In the genomic region with DNA sequence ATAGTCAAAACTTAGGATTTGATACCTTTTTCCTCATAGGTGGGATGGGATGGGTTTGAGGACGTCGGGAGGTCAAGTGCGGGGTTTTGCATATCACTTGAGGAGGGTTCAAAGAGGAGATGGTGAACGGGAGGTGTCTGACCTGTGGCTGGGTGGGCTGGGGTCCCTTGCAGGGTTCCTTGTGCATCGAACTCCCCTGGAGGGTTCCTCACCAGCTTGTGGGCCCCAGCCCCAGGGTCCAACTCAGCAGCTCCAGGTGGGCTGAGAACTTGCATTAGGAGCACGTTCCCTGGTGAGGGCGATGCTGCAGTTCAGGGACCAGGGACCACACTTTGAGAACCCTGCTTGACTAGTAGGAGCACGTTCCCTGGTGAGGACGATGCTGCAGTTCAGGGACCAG, we compare ENCODE assay signal across 1 cellular context.
TF ChIP-seq lines count a peak whose summit lies in the region.

No MANE protein-coding gene starts in this region.

TF ChIP-seq in H1, 55 proteins besides CTCF, POLR2A, EP300 and RAD21:
- TF ChIP-seq GABPA (IDR thresholded peaks at IDR 0.05; ENCODE audit: borderline replicate concordance, insufficient read depth, low read length) (no peak), BRCA1 (IDR thresholded peaks at IDR 0.05; ENCODE audit: low read depth, low read length) (no peak), FOSL1 (IDR thresholded peaks at IDR 0.05; ENCODE audit: insufficient read depth, low read depth, low read length) (no peak), TCF12 (IDR thresholded peaks at IDR 0.05; ENCODE audit: low read depth, low read length) (no peak)
